In genomic region chr21:44931501-44932365, GRCh38 we compare ENCODE assay signal across 8 cellular contexts. TPM values are rescaled to one million over a fixed set of nuclear protein-coding genes. Genes with fewer than 3 reads are reported as not detected.
A peak's percentile ranks its signal among the peaks of the same experiment; 100 is the strongest.
DNase-seq lines count a peak whose midpoint lies in the region; ATAC-seq lines count a peak whose summit lies in the region.

No MANE protein-coding gene starts in this region.

- H3K4me3 ChIP-seq in iPS DF 6.9 (ENCODE audit: low read length): peak overlapping the region; percentile 23; the same call in 1 of the 2 replicates

- H3K27me3 Mint-ChIP-seq in activated CD4-positive, alpha-beta memory T cell treated with anti-CD3 and anti-CD28 coated beads for 36 hours: no peaks in the 10 kb centered on the region
- no peaks in the 10 kb centered on the region for H3K27me3 Mint-ChIP-seq in stimulated activated naive B cell treated with anti-CD40 and anti-IgM and Interleukin-4, amounts not matched to agents 10 μg/mL and 1 μg/mL and 100 μg/mL, for 72 hours

- peaks cover 23% of the 10 kb centered on the region for H3K27me3 ChIP-seq in iPS DF 6.9 (ENCODE audit: control insufficient read depth, insufficient read depth, low read length)

- H3K36me3 ChIP-seq in iPS DF 6.9 (ENCODE audit: control insufficient read depth, insufficient read depth, low read length): no peaks in the 10 kb centered on the region

- POLR2A ChIA-PET in activated CD4-positive, alpha-beta memory T cell treated with anti-CD3 and anti-CD28 coated beads for 36 hours (lab: Charles Lee): interaction anchor here (1.0 to 2.4 kb wide), 6 partner anchors 11 to 58 kb away, joined by 4 to 17 read pairs (median 4); partner anchors contain the start of genes ITGB2 and PTTG1IP

- no CpG with 5 or more reads among the region's 73 CpGs for WGBS in iPS DF 6.9 (ENCODE audit: insufficient coverage, insufficient read length)

- H3K36me3 Mint-ChIP-seq in activated CD4-positive, alpha-beta memory T cell treated with anti-CD3 and anti-CD28 coated beads for 36 hours: no peaks in the 10 kb centered on the region
- peaks cover 0 to 9% of the 10 kb centered on the region in 2 donors for H3K36me3 Mint-ChIP-seq in stimulated activated naive B cell treated with anti-CD40 and anti-IgM and Interleukin-4, amounts not matched to agents 10 μg/mL and 1 μg/mL and 100 μg/mL, for 72 hours

- H3K4me3 Mint-ChIP-seq in activated CD4-positive, alpha-beta memory T cell treated with anti-CD3 and anti-CD28 coated beads for 36 hours: peak overlapping the region; percentile 73
- H3K4me3 Mint-ChIP-seq in stimulated activated naive B cell treated with anti-CD40 and anti-IgM and Interleukin-4, amounts not matched to agents 10 μg/mL and 1 μg/mL and 100 μg/mL, for 72 hours: peak overlapping the region; percentile 85 to 87

- ATAC-seq in stimulated activated naive B cell treated with anti-CD40 and anti-IgM and Interleukin-4, amounts not matched to agents 10 μg/mL and 1 μg/mL and 100 μg/mL, for 72 hours (replicated peaks): no peak

- H3K9me3 ChIP-seq in iPS DF 6.9 (ENCODE audit: control insufficient read depth, insufficient read depth, low read length): no peaks in the 10 kb centered on the region

- peaks cover 9% of the 10 kb centered on the region for H3K4me1 ChIP-seq in iPS DF 6.9 (ENCODE audit: control insufficient read depth, insufficient read depth, low read length)

- no peak overlapping the region for H3K27ac ChIP-seq in iPS DF 6.9 (ENCODE audit: low read length)

- peaks cover 43% of the 10 kb centered on the region for H3K4me1 Mint-ChIP-seq in activated CD4-positive, alpha-beta memory T cell treated with anti-CD3 and anti-CD28 coated beads for 36 hours (ENCODE audit: low read depth)
- H3K4me1 Mint-ChIP-seq in stimulated activated naive B cell treated with anti-CD40 and anti-IgM and Interleukin-4, amounts not matched to agents 10 μg/mL and 1 μg/mL and 100 μg/mL, for 72 hours: peaks cover 45 to 72% of the 10 kb centered on the region in 2 donors

- H3K9me3 Mint-ChIP-seq in activated CD4-positive, alpha-beta memory T cell treated with anti-CD3 and anti-CD28 coated beads for 36 hours: no peaks in the 10 kb centered on the region
- peaks cover 0 to 2% of the 10 kb centered on the region in 2 donors for H3K9me3 Mint-ChIP-seq in stimulated activated naive B cell treated with anti-CD40 and anti-IgM and Interleukin-4, amounts not matched to agents 10 μg/mL and 1 μg/mL and 100 μg/mL, for 72 hours

- peak overlapping the region; percentile 86 for H3K27ac Mint-ChIP-seq in activated CD4-positive, alpha-beta memory T cell treated with anti-CD3 and anti-CD28 coated beads for 36 hours
- peak overlapping the region; percentile 90 for H3K27ac Mint-ChIP-seq in stimulated activated naive B cell treated with anti-CD40 and anti-IgM and Interleukin-4, amounts not matched to agents 10 μg/mL and 1 μg/mL and 100 μg/mL, for 72 hours

- DNase-seq in DMS53 (lab: John Stamatoyannopoulos, UW) (peak; percentile 27), DMS53 treated with DMSO at 0.1 percent for 48 hours (lab: John Stamatoyannopoulos, UW; ENCODE audit: unreplicated experiment) (no peak), iPS DF 6.9 (ENCODE audit: low read depth, low spot score) (no peak), NCI-H1105 treated with DMSO at 0.1 percent for 48 hours (lab: John Stamatoyannopoulos, UW) (no peak), nucleus accumbens (lab: John Stamatoyannopoulos, UW) (no peak), NCI-H2029 treated with DMSO at 0.1 percent for 48 hours (lab: John Stamatoyannopoulos, UW) (no peak)
- peak; percentile 39 for DNase-seq in activated CD4-positive, alpha-beta memory T cell treated with anti-CD3 and anti-CD28 coated beads for 36 hours
- no peak for DNase-seq in stimulated activated naive B cell treated with anti-CD40 and anti-IgM and Interleukin-4, amounts not matched to agents 10 μg/mL and 1 μg/mL and 100 μg/mL, for 72 hours

- CTCF ChIA-PET in activated CD4-positive, alpha-beta memory T cell treated with anti-CD3 and anti-CD28 coated beads for 36 hours (lab: Charles Lee): interaction anchor here (0.6 to 10.0 kb wide), 18 partner anchors 9 to 587 kb away, joined by 3 to 84 read pairs (median 4); partner anchors contain the start of genes ITGB2, PTTG1IP, SLX9 and UBE2G2

- intact Hi-C loops in activated CD4-positive, alpha-beta memory T cell treated with anti-CD3 and anti-CD28 coated beads for 36 hours (cut with micrococcal nuclease): loop anchor here (1.0 to 2.0 kb wide), 2 partner anchors 39 to 131 kb away; partner anchors contain the start of gene UBE2G2

RNA-seq across cellular contexts. Expression of gene SLX9, which starts 8.1 kb away (rescaled TPM):
- total RNA-seq in activated CD4-positive, alpha-beta memory T cell treated with anti-CD3 and anti-CD28 coated beads for 36 hours: 10 to 100 TPM; 60.7 to 64.6 TPM

RNA-seq across cellular contexts. Expression of gene ITGB2, which starts 11.0 kb away (rescaled TPM):
- total RNA-seq in activated CD4-positive, alpha-beta memory T cell treated with anti-CD3 and anti-CD28 coated beads for 36 hours: 100 to 1,000 TPM; 242 to 247 TPM

RNA-seq across cellular contexts. Expression of gene PTTG1IP, which starts 58.2 kb away (rescaled TPM):
- 10 to 100 TPM; 43.0 to 44.4 TPM for total RNA-seq in activated CD4-positive, alpha-beta memory T cell treated with anti-CD3 and anti-CD28 coated beads for 36 hours

Comparison
In these comparisons a context has a peak if more than half of its experiments do, and no peak if none do; other contexts are left out.
1. DNase-seq: peak in DMS53 (single experiment) and activated CD4-positive, alpha-beta memory T cell treated with anti-CD3 and anti-CD28 coated beads for 36 hours (single experiment); none in DMS53 treated with DMSO at 0.1 percent for 48 hours (single experiment), iPS DF 6.9 (single experiment), stimulated activated naive B cell treated with anti-CD40 and anti-IgM and Interleukin-4, amounts not matched to agents 10 μg/mL and 1 μg/mL and 100 μg/mL, for 72 hours (single experiment), NCI-H1105 treated with DMSO at 0.1 percent for 48 hours (single experiment), nucleus accumbens (0 of 56) and NCI-H2029 treated with DMSO at 0.1 percent for 48 hours (single experiment).